Comparison of ENCODE assay signal across 14 cellular contexts in the genomic region with DNA sequence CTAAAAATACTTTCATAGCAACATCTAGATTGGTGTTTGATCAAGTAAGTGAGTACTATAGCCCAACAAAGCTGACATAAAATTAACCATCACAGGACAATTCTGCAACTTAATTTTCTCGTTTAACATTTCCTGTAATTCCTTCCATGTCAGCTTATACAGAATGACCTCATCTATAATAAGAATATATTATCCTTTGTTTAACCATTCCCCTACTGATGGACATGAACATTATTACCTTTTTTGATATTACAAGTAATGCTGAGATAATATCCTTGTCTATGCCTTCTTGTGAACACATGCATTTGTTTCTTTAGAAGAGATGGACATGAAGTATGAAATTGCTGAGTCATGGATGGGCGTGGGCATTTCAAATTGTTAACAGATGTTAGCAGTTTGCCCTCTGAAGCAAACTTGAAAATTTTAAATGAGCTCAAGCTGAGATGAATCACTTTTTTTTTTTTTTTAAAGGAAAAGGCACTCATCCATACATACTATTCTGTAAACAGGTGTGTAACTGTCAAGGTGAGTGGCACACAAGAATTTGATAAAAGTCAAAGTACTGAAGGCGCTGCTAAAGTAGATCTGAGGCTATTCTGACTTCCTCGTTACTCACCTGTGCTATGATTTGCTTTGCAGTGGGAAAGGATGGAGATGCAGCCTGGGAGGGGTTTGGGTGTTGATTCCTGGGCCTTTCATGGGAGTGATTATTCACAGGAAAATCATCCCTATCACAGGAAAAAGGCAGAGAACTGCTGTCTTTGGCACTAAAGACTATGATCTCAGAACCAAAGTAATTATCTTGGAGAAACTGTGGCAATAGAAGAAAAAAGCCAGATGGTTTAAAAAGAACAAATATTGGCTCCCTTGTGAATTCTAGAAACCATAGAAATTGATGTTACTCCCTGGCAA.
A peak's percentile ranks its signal among the peaks of the same experiment; 100 is the strongest.
DNase-seq lines count a peak whose midpoint lies in the region; ATAC-seq and TF ChIP-seq lines count a peak whose summit lies in the region.
"Had no signal": no experiment of that assay in that cellular context is flagged by ENCODE, and none has a peak within 500 bp of the region (broad histone marks: within the 10 kb centered on the region; RNA-seq: fewer than 3 reads in every experiment).

No MANE protein-coding gene starts in this region.

- H3K27me3 ChIP-seq in CD8-positive, alpha-beta T cell (ENCODE audit: insufficient read depth, low read length), result no peaks in the 10 kb centered on the region
- no peaks in the 10 kb centered on the region for H3K27me3 ChIP-seq in mesenchymal stem cell (ENCODE audit: control insufficient read depth in 1 of 2, insufficient read depth in 1 of 2, low read length in 2 of 2)
- H3K27me3 ChIP-seq: tibial artery had no signal

- H2AFZ ChIP-seq in mesenchymal stem cell (ENCODE audit: low read depth, low read length), result no peak overlapping the region

- peaks cover 52% of the 10 kb centered on the region for H3K4me1 Mint-ChIP-seq in CD8-positive, alpha-beta T cell (ENCODE audit: low read depth)

- no peak overlapping the region for H3K4me3 ChIP-seq in CD8-positive, alpha-beta T cell (ENCODE audit: low read depth, low read length)
- peak overlapping the region in 1 of 2 experiments; percentile 4 for H3K4me3 ChIP-seq in mesenchymal stem cell (ENCODE audit: insufficient read depth in 1 of 2, low read depth in 1 of 2, low read length in 2 of 2)
- H3K4me3 ChIP-seq: tibial artery had no signal

- CTCF ChIA-PET in CD8-positive, alpha-beta T cell (lab: Charles Lee), result no interaction called here

- no peak overlapping the region for H3K18ac ChIP-seq in mesenchymal stem cell (ENCODE audit: low read depth in 1 of 2, low read length in 2 of 2)

- H2BK12ac ChIP-seq in mesenchymal stem cell (ENCODE audit: low read length in 2 of 2), result no peak overlapping the region

- no peak for TF ChIP-seq CTCF in CD8-positive, alpha-beta T cell (IDR thresholded peaks at IDR 0.05)

- no peak overlapping the region for H3K4ac ChIP-seq in mesenchymal stem cell (ENCODE audit: low read depth in 1 of 2, low read length in 2 of 2)

- ATAC-seq in CD8-positive, alpha-beta T cell, result no peak
- ATAC-seq in HG03095 (IDR thresholded peaks at IDR 0.05; ENCODE audit: unreplicated experiment), result no peak
- ATAC-seq: natural killer cell treated with Interleukin-12 subunit alpha and Interleukin-12 subunit beta and Interleukin-15 and Interleukin-18, amount 100 ng/mL, for 72 hours had no signal

- no peaks in the 10 kb centered on the region for H3K27me3 Mint-ChIP-seq in CD8-positive, alpha-beta T cell (ENCODE audit: low read depth)
- H3K27me3 Mint-ChIP-seq: natural killer cell treated with Interleukin-12 subunit alpha and Interleukin-12 subunit beta and Interleukin-15 and Interleukin-18, amount 100 ng/mL, for 72 hours had no signal

- peaks cover 6% of the 10 kb centered on the region for H3K4me1 ChIP-seq in CD8-positive, alpha-beta T cell (ENCODE audit: insufficient read depth, low read length)
- H3K4me1 ChIP-seq in mesenchymal stem cell (ENCODE audit: control insufficient read depth, insufficient read depth, low read depth, low read length), result peaks cover 2% of the 10 kb centered on the region

- DNase-seq in CD8-positive, alpha-beta T cell, result no peak
- DNase-seq in HT1080 (ENCODE audit: low read depth), result peak; percentile 45
- DNase-seq in astrocyte of the hippocampus (ENCODE audit: low read depth, low spot score), result peak; percentile 20
- DNase-seq in mesenchymal stem cell, result peak; percentile 36
- DNase-seq in NCI-H2227 (lab: John Stamatoyannopoulos, UW; ENCODE audit: unreplicated experiment), result no peak
- DNase-seq in NCI-H774 (lab: John Stamatoyannopoulos, UW), result no peak
- no peak for DNase-seq in SW480 (ENCODE audit: low spot score)
- DNase-seq: activated CD4-positive, alpha-beta T cell treated with anti-CD3 and anti-CD28 coated beads, Interleukin-2, amount 50 U/mL, for 48 hours; central memory CD4-positive, alpha-beta T cell; NCI-H1048; stimulated activated CD4-positive, alpha-beta T cell treated with anti-CD3 and anti-CD28 coated beads, Interleukin-2, amount 100 ng/mL, for 48 hours; tibial artery had no signal

- H3K9me3 ChIP-seq in CD8-positive, alpha-beta T cell (ENCODE audit: low read length), result no peaks in the 10 kb centered on the region
- no peaks in the 10 kb centered on the region for H3K9me3 ChIP-seq in mesenchymal stem cell (ENCODE audit: control insufficient read depth, low read length)
- H3K9me3 ChIP-seq: tibial artery had no signal

- intact Hi-C loops in CD8-positive, alpha-beta T cell (cut with DNase I, micrococcal nuclease), result no loop called here

- POLR2A ChIA-PET in CD8-positive, alpha-beta T cell (lab: Charles Lee), result no interaction called here

- WGBS in mesenchymal stem cell, result 74% methylated on average over 4 of the region's 4 CpGs

- H3K4me3 Mint-ChIP-seq in CD8-positive, alpha-beta T cell, result no peak overlapping the region
- H3K4me3 Mint-ChIP-seq: natural killer cell treated with Interleukin-12 subunit alpha and Interleukin-12 subunit beta and Interleukin-15 and Interleukin-18, amount 100 ng/mL, for 72 hours had no signal

- H4K91ac ChIP-seq in mesenchymal stem cell (ENCODE audit: low read length), result no peak overlapping the region

- peak overlapping the region; percentile 68 for H3K27ac Mint-ChIP-seq in CD8-positive, alpha-beta T cell

- H3K36me3 Mint-ChIP-seq in CD8-positive, alpha-beta T cell, result peaks cover 96% of the 10 kb centered on the region

- no peak overlapping the region for H2BK120ac ChIP-seq in mesenchymal stem cell (ENCODE audit: low read depth, low read length)

- H2BK5ac ChIP-seq in mesenchymal stem cell (ENCODE audit: low read depth, low read length, poor library complexity, severe bottlenecking), result no peak overlapping the region

- peaks cover 36% of the 10 kb centered on the region for H3K79me1 ChIP-seq in mesenchymal stem cell (replicated peaks; ENCODE audit: low read length, poor library complexity, severe bottlenecking)

- H3K4me2 ChIP-seq in mesenchymal stem cell (ENCODE audit: low read length, poor library complexity, severe bottlenecking), result no peak overlapping the region

- no peaks in the 10 kb centered on the region for H3K9me3 Mint-ChIP-seq in CD8-positive, alpha-beta T cell
- H3K9me3 Mint-ChIP-seq: natural killer cell treated with Interleukin-12 subunit alpha and Interleukin-12 subunit beta and Interleukin-15 and Interleukin-18, amount 100 ng/mL, for 72 hours had no signal

- H3K14ac ChIP-seq in mesenchymal stem cell (ENCODE audit: low read length in 2 of 2), result no peak overlapping the region

- H3K23ac ChIP-seq in mesenchymal stem cell (ENCODE audit: low read length in 2 of 2), result no peak overlapping the region

- peaks cover 23% of the 10 kb centered on the region for H3K36me3 ChIP-seq in CD8-positive, alpha-beta T cell (ENCODE audit: insufficient read depth, low read length)
- peaks cover 34 to 54% of the 10 kb centered on the region in 2 experiments for H3K36me3 ChIP-seq in mesenchymal stem cell (ENCODE audit: control insufficient read depth in 1 of 2, insufficient read depth in 2 of 2, low read depth in 1 of 2, low read length in 2 of 2)

- no peak overlapping the region for H2BK15ac ChIP-seq in mesenchymal stem cell (ENCODE audit: low read depth, poor library complexity, severe bottlenecking)

- peak overlapping the region; percentile 31 for H3K9ac ChIP-seq in mesenchymal stem cell (ENCODE audit: low read length)

- H4K8ac ChIP-seq in mesenchymal stem cell (ENCODE audit: low read length), result no peak overlapping the region

- no peak overlapping the region for H3K27ac ChIP-seq in CD8-positive, alpha-beta T cell (ENCODE audit: low read depth, low read length)
- no peak overlapping the region for H3K27ac ChIP-seq in mesenchymal stem cell (ENCODE audit: low read length, poor library complexity, severe bottlenecking)
- H3K27ac ChIP-seq: tibial artery had no signal

- H2AK5ac ChIP-seq in mesenchymal stem cell (ENCODE audit: low read length, severe bottlenecking), result no peak overlapping the region

Comparison
In these comparisons a context has a peak if more than half of its experiments do, and no peak if none do; other contexts are left out.
1. DNase-seq: peak in HT1080 (single experiment), astrocyte of the hippocampus (single experiment) and mesenchymal stem cell (single experiment); none in CD8-positive, alpha-beta T cell (0 of 7), NCI-H2227 (single experiment), NCI-H774 (single experiment) and SW480 (single experiment).